In the genomic region with DNA sequence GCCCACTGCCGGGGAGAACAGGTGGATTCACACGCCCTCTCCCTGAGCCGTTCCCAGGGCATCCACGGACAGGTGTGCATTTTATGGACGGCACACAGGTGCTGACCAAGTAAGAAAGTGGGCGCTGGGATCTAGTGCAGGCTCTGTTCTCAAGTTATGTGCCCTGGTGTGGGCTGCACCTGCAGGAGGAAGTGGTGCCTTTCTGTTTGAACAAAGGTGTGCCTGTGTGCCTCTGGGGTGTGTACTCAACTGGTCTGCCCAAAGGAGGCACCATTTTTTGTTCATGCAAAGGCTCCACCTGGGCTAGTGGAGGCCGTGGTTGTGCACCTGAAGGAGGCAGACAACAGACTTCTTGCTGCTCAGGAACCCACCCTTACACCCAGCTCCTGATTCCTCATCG, we compare ENCODE assay signal across 1 cellular context.
TF ChIP-seq lines count a peak whose summit lies in the region.

No MANE protein-coding gene starts in this region.

TF ChIP-seq in H1, 55 proteins besides CTCF, POLR2A, EP300 and RAD21:
- TF ChIP-seq RFX5 (IDR thresholded peaks at IDR 0.05; ENCODE audit: borderline replicate concordance, low read depth, low read length) (no peak), HDAC6 (IDR thresholded peaks at IDR 0.05; ENCODE audit: low read depth, low read length) (no peak), KDM1A (IDR thresholded peaks at IDR 0.05; ENCODE audit: borderline replicate concordance, low read length) (no peak), POLR2AphosphoS5 (IDR thresholded peaks at IDR 0.05; ENCODE audit: low read depth, low read length) (no peak), CREB1 (IDR thresholded peaks at IDR 0.05) (no peak), SUZ12 (IDR thresholded peaks at IDR 0.05; ENCODE audit: low read length) (no peak), SRF (IDR thresholded peaks at IDR 0.05; ENCODE audit: low read depth, low read length) (no peak), SP4 (IDR thresholded peaks at IDR 0.05; ENCODE audit: low read length) (no peak), HDAC2 (IDR thresholded peaks at IDR 0.05; ENCODE audit: borderline replicate concordance in 1 of 2, low read depth in 2 of 2, low read length in 2 of 2) (no peak), KDM4A (IDR thresholded peaks at IDR 0.05; ENCODE audit: low read depth, low read length, severe bottlenecking) (no peak), JUND (IDR thresholded peaks at IDR 0.05; ENCODE audit: low read length) (no peak), RBBP5 (IDR thresholded peaks at IDR 0.05; ENCODE audit: borderline replicate concordance, low read depth, low read length) (no peak), CBX5 (IDR thresholded peaks at IDR 0.05; ENCODE audit: low read depth, low read length) (no peak), POU5F1 (IDR thresholded peaks at IDR 0.05; ENCODE audit: low read depth, low read length) (no peak), BCL11A (IDR thresholded peaks at IDR 0.05; ENCODE audit: low read depth in 2 of 2, low read length in 2 of 2) (no peak), SP2 (IDR thresholded peaks at IDR 0.05; ENCODE audit: low read length) (no peak), SIRT6 (IDR thresholded peaks at IDR 0.05; ENCODE audit: low read length) (no peak)
- TF ChIP-seq, protein P1, sequence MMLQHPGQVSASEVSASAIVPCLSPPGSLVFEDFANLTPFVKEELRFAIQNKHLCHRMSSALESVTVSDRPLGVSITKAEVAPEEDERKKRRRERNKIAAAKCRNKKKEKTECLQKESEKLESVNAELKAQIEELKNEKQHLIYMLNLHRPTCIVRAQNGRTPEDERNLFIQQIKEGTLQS (IDR thresholded peaks at IDR 0.05; ENCODE audit: insufficient read depth, low read depth, low read length) = no peak
